Comparison of ENCODE assay signal across 1 cellular context in genomic region chr9:38705917-38706316, GRCh38.
TF ChIP-seq lines count a peak whose summit lies in the region.

No MANE protein-coding gene starts in this region.

TF ChIP-seq in H1, 55 proteins besides CTCF, POLR2A, EP300 and RAD21 (continued from another document):
- TF ChIP-seq PHF8 (conservative IDR thresholded peaks at IDR 0.05; ENCODE audit: low read depth, low read length) (no peak), FOSL1 (IDR thresholded peaks at IDR 0.05; ENCODE audit: insufficient read depth, low read depth, low read length) (no peak), CTBP2 (IDR thresholded peaks at IDR 0.05; ENCODE audit: borderline replicate concordance, insufficient read depth, insufficient read length, low read length) (no peak), EGR1 (IDR thresholded peaks at IDR 0.05; ENCODE audit: borderline replicate concordance, low read depth, low read length) (no peak), RNF2 (IDR thresholded peaks at IDR 0.05; ENCODE audit: borderline replicate concordance, low read depth, low read length, missing control alignments, poor library complexity, severe bottlenecking) (no peak), KDM4A (IDR thresholded peaks at IDR 0.05; ENCODE audit: low read depth, low read length, severe bottlenecking) (no peak), POLR2AphosphoS5 (IDR thresholded peaks at IDR 0.05; ENCODE audit: low read depth, low read length) (no peak), BCL11A (IDR thresholded peaks at IDR 0.05; ENCODE audit: low read depth in 2 of 2, low read length in 2 of 2) (no peak)
- TF ChIP-seq, protein P1, sequence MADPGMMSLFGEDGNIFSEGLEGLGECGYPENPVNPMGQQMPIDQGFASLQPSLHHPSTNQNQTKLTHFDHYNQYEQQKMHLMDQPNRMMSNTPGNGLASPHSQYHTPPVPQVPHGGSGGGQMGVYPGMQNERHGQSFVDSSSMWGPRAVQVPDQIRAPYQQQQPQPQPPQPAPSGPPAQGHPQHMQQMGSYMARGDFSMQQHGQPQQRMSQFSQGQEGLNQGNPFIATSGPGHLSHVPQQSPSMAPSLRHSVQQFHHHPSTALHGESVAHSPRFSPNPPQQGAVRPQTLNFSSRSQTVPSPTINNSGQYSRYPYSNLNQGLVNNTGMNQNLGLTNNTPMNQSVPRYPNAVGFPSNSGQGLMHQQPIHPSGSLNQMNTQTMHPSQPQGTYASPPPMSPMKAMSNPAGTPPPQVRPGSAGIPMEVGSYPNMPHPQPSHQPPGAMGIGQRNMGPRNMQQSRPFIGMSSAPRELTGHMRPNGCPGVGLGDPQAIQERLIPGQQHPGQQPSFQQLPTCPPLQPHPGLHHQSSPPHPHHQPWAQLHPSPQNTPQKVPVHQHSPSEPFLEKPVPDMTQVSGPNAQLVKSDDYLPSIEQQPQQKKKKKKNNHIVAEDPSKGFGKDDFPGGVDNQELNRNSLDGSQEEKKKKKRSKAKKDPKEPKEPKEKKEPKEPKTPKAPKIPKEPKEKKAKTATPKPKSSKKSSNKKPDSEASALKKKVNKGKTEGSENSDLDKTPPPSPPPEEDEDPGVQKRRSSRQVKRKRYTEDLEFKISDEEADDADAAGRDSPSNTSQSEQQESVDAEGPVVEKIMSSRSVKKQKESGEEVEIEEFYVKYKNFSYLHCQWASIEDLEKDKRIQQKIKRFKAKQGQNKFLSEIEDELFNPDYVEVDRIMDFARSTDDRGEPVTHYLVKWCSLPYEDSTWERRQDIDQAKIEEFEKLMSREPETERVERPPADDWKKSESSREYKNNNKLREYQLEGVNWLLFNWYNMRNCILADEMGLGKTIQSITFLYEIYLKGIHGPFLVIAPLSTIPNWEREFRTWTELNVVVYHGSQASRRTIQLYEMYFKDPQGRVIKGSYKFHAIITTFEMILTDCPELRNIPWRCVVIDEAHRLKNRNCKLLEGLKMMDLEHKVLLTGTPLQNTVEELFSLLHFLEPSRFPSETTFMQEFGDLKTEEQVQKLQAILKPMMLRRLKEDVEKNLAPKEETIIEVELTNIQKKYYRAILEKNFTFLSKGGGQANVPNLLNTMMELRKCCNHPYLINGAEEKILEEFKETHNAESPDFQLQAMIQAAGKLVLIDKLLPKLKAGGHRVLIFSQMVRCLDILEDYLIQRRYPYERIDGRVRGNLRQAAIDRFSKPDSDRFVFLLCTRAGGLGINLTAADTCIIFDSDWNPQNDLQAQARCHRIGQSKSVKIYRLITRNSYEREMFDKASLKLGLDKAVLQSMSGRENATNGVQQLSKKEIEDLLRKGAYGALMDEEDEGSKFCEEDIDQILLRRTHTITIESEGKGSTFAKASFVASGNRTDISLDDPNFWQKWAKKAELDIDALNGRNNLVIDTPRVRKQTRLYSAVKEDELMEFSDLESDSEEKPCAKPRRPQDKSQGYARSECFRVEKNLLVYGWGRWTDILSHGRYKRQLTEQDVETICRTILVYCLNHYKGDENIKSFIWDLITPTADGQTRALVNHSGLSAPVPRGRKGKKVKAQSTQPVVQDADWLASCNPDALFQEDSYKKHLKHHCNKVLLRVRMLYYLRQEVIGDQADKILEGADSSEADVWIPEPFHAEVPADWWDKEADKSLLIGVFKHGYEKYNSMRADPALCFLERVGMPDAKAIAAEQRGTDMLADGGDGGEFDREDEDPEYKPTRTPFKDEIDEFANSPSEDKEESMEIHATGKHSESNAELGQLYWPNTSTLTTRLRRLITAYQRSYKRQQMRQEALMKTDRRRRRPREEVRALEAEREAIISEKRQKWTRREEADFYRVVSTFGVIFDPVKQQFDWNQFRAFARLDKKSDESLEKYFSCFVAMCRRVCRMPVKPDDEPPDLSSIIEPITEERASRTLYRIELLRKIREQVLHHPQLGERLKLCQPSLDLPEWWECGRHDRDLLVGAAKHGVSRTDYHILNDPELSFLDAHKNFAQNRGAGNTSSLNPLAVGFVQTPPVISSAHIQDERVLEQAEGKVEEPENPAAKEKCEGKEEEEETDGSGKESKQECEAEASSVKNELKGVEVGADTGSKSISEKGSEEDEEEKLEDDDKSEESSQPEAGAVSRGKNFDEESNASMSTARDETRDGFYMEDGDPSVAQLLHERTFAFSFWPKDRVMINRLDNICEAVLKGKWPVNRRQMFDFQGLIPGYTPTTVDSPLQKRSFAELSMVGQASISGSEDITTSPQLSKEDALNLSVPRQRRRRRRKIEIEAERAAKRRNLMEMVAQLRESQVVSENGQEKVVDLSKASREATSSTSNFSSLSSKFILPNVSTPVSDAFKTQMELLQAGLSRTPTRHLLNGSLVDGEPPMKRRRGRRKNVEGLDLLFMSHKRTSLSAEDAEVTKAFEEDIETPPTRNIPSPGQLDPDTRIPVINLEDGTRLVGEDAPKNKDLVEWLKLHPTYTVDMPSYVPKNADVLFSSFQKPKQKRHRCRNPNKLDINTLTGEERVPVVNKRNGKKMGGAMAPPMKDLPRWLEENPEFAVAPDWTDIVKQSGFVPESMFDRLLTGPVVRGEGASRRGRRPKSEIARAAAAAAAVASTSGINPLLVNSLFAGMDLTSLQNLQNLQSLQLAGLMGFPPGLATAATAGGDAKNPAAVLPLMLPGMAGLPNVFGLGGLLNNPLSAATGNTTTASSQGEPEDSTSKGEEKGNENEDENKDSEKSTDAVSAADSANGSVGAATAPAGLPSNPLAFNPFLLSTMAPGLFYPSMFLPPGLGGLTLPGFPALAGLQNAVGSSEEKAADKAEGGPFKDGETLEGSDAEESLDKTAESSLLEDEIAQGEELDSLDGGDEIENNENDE (IDR thresholded peaks at IDR 0.05; ENCODE audit: insufficient replicate concordance, low read length), result no peak
- TF ChIP-seq, protein P2, sequence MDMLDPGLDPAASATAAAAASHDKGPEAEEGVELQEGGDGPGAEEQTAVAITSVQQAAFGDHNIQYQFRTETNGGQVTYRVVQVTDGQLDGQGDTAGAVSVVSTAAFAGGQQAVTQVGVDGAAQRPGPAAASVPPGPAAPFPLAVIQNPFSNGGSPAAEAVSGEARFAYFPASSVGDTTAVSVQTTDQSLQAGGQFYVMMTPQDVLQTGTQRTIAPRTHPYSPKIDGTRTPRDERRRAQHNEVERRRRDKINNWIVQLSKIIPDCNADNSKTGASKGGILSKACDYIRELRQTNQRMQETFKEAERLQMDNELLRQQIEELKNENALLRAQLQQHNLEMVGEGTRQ (IDR thresholded peaks at IDR 0.05; ENCODE audit: low read length), result no peak
